36 cellular contexts compared by ENCODE assay signal in the genomic region with DNA sequence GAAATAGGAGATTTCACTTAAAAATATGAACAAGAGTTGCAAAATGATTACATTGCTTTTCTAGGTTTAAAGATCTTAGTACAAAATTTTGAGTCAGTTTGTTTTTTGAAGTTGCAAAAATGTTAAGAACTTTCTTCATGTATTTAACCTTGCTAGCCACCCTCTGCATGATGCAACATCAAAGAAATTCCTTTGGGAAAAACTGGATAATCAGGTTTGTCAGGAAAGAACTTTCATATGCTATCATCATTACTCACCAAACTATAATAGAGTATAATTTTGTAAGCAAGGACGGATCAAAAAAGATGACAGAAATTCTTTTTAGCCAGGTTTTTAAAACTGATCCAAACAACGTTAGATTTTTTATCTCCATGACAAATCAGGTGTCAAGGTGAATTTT.
DNase-seq lines count a peak whose midpoint lies in the region; ATAC-seq and TF ChIP-seq lines count a peak whose summit lies in the region.
"Had no signal": no experiment of that assay in that cellular context is flagged by ENCODE, and none has a peak within 500 bp of the region (broad histone marks: within the 10 kb centered on the region; RNA-seq: fewer than 3 reads in every experiment).

No MANE protein-coding gene starts in this region.

- intact Hi-C loops in HCT116 (cut with micrococcal nuclease), result no loop called here
- intact Hi-C loops in PC-3 (cut with micrococcal nuclease), result no loop called here

- H3K27me3 ChIP-seq in HCT116 (ENCODE audit: insufficient read depth, low read length) (no peaks in the 10 kb centered on the region), PC-3 (ENCODE audit: low read length) (no peaks in the 10 kb centered on the region)
- H3K27me3 ChIP-seq: BE2C, Peyer's patch, right atrium auricular region, SJCRH30, thyroid gland had no signal

- H3K9me3 Mint-ChIP-seq in mesothelial cell of epicardium, result peaks cover 12% of the 10 kb centered on the region
- H3K9me3 Mint-ChIP-seq: activated CD8-positive, alpha-beta T cell treated with anti-CD3 and anti-CD28 coated beads for 36 hours; activated naive CD4-positive, alpha-beta T cell treated with anti-CD3 and anti-CD28 coated beads for 36 hours; brain had no signal

- H3K27me3 Mint-ChIP-seq in mesothelial cell of epicardium (ENCODE audit: low read depth), result no peaks in the 10 kb centered on the region
- H3K27me3 Mint-ChIP-seq: activated CD4-positive, alpha-beta T cell treated with anti-CD3 and anti-CD28 coated beads for 36 hours; activated CD8-positive, alpha-beta T cell treated with anti-CD3 and anti-CD28 coated beads for 36 hours; brain; CD8-positive, alpha-beta memory T cell; naive B cell; stimulated activated naive CD8-positive, alpha-beta T cell treated with anti-CD3 and anti-CD28 coated beads, Interleukin-15, amount 100 ng/mL, for 72 hours had no signal

- H3K9me2 ChIP-seq in HCT116 (ENCODE audit: insufficient read depth) (no peaks in the 10 kb centered on the region), PC-3 (replicated peaks; ENCODE audit: low read length) (no peaks in the 10 kb centered on the region)

- H2AFZ ChIP-seq in HCT116 (ENCODE audit: low read depth, low read length, poor library complexity, severe bottlenecking), result peak overlapping the region; percentile 90
- H2AFZ ChIP-seq in PC-3 (ENCODE audit: low read length), result no peak overlapping the region

- peak overlapping the region; percentile 63 for H3K27ac Mint-ChIP-seq in mesothelial cell of epicardium
- H3K27ac Mint-ChIP-seq: activated CD4-positive, alpha-beta T cell treated with anti-CD3 and anti-CD28 coated beads for 36 hours; activated CD8-positive, alpha-beta T cell treated with anti-CD3 and anti-CD28 coated beads for 36 hours; activated naive CD4-positive, alpha-beta T cell treated with anti-CD3 and anti-CD28 coated beads for 36 hours; activated T-helper 1 cell treated with anti-CD3 and anti-CD28 coated beads, Interleukin-12 subunit alpha, Interleukin-12 subunit beta, Interleukin-2, Interleukin-4 antibody, amounts not matched to agents 30 ng/mL and 10 ng/mL and 1 ng/mL, durations not matched to agents 14 hours and 24 hours and 36 hours; brain; CD8-positive, alpha-beta memory T cell; naive B cell; stimulated activated naive CD8-positive, alpha-beta T cell treated with anti-CD3 and anti-CD28 coated beads, Interleukin-15, amount 100 ng/mL, for 72 hours had no signal

- no peak overlapping the region for H3K27ac ChIP-seq in HCT116 (ENCODE audit: low read depth, low read length)
- H3K27ac ChIP-seq in PC-3 (ENCODE audit: low read length), result peak overlapping the region; percentile 41
- H3K27ac ChIP-seq: Peyer's patch, right atrium auricular region, SJCRH30, thyroid gland, VCaP had no signal

- ATAC-seq in HCT116 (peak; percentile 63), PC-3 (peak; percentile 65), esophagus mucosa (peak; percentile 68), GM19395 (IDR thresholded peaks at IDR 0.05; ENCODE audit: unreplicated experiment) (no peak)
- ATAC-seq: activated CD4-positive, alpha-beta T cell treated with anti-CD3 and anti-CD28 coated beads for 36 hours; activated CD8-positive, alpha-beta T cell treated with anti-CD3 and anti-CD28 coated beads for 36 hours; GM12878; stimulated activated naive CD8-positive, alpha-beta T cell treated with anti-CD3 and anti-CD28 coated beads, Interleukin-15, amount 100 ng/mL, for 72 hours had no signal

- DNase-seq in HCT116 (ENCODE audit: low read depth, low spot score), result peak; percentile 71
- DNase-seq in PC-3, result peak; percentile 96
- no peak for DNase-seq in mesothelial cell of epicardium (ENCODE audit: low spot score in 2 of 2, unreplicated experiment in 2 of 2)
- no peak for DNase-seq in HuH-7 (ENCODE audit: low spot score)
- DNase-seq in activated effector memory CD4-positive, alpha-beta T cell treated with Interleukin-2 at 50 U/mL for 16 hours, result no peak
- DNase-seq: activated CD4-positive, alpha-beta T cell treated with anti-CD3 and anti-CD28 coated beads for 36 hours; activated CD8-positive, alpha-beta memory T cell treated with anti-CD3 and anti-CD28 coated beads, Interleukin-2, amount 50 U/mL, for 48 hours; activated CD8-positive, alpha-beta T cell treated with anti-CD3 and anti-CD28 coated beads for 36 hours; activated naive CD4-positive, alpha-beta T cell treated with anti-CD3 and anti-CD28 coated beads for 36 hours; BE2C; CD8-positive, alpha-beta memory T cell; glutamatergic neuron; islet precursor cell; KBM-7; midbrain; MM.1S; naive B cell; NCI-H1105 treated with DMSO at 0.1 percent for 48 hours; NCI-H187 treated with DMSO at 0.1 percent for 48 hours; NCI-H526; Peyer's patch; SJCRH30; stimulated activated CD4-positive, alpha-beta T cell treated with anti-CD3 and anti-CD28 coated beads, Interleukin-1b, Interleukin-23, amount 100 ng/mL, for 48 hours; stimulated activated CD8-positive, alpha-beta memory T cell treated with anti-CD3 and anti-CD28 coated beads, Interleukin-4, amount 100 ng/mL, for 48 hours; stimulated activated naive CD8-positive, alpha-beta T cell treated with anti-CD3 and anti-CD28 coated beads, Interleukin-15, amount 100 ng/mL, for 72 hours; SW 1271; T-helper 9 cell; thyroid gland had no signal

- H3K36me3 ChIP-seq in HCT116 (ENCODE audit: control insufficient read depth in 1 of 2, insufficient read depth in 2 of 2, low read length in 2 of 2) (no peaks in the 10 kb centered on the region), PC-3 (ENCODE audit: low read depth, low read length) (no peaks in the 10 kb centered on the region)
- H3K36me3 ChIP-seq: BE2C, HAP-1, Peyer's patch, right atrium auricular region, SJCRH30, thyroid gland had no signal

- peak overlapping the region in 1 of 2 experiments; percentile 24; a peak in 1 of 4 replicates for H3K4me3 ChIP-seq in HCT116 (replicated peaks in 1 of 2; ENCODE audit: low read depth in 1 of 2, low read length in 2 of 2)
- peak overlapping the region; percentile 23; the same call in 1 of the 2 replicates for H3K4me3 ChIP-seq in PC-3 (ENCODE audit: low read length)
- H3K4me3 ChIP-seq: GM12878, HAP-1, Peyer's patch, right atrium auricular region, SJCRH30, thyroid gland had no signal

- H3K9ac ChIP-seq in HCT116 (ENCODE audit: low read length), result no peak overlapping the region
- no peak overlapping the region for H3K9ac ChIP-seq in PC-3 (ENCODE audit: low read length)

- BruUV-seq in HCT116 (replicated peaks; lab: Mats Ljungman, UMichigan) (no TSS peak), PC-3 (replicated peaks; lab: Mats Ljungman, UMichigan) (no TSS peak)

- POLR2A ChIA-PET in HCT116 (lab: Charles Lee), result interaction anchor here (1.6 kb wide), 1 partner anchor 11 kb away, joined by 5 read pairs; no protein-coding TSS in a partner anchor
- POLR2A ChIA-PET in PC-3 (lab: Charles Lee; ENCODE audit: unreplicated experiment), result no interaction called here

- no peak overlapping the region for H3K4me3 Mint-ChIP-seq in mesothelial cell of epicardium
- H3K4me3 Mint-ChIP-seq: activated CD4-positive, alpha-beta T cell treated with anti-CD3 and anti-CD28 coated beads for 36 hours; activated CD8-positive, alpha-beta T cell treated with anti-CD3 and anti-CD28 coated beads for 36 hours; activated naive CD4-positive, alpha-beta T cell treated with anti-CD3 and anti-CD28 coated beads for 36 hours; activated T-helper 1 cell treated with anti-CD3 and anti-CD28 coated beads, Interleukin-12 subunit alpha, Interleukin-12 subunit beta, Interleukin-2, Interleukin-4 antibody, amounts not matched to agents 30 ng/mL and 10 ng/mL and 1 ng/mL, durations not matched to agents 14 hours and 24 hours and 36 hours; brain; CD8-positive, alpha-beta memory T cell; naive B cell; stimulated activated naive CD8-positive, alpha-beta T cell treated with anti-CD3 and anti-CD28 coated beads, Interleukin-15, amount 100 ng/mL, for 72 hours had no signal

- H3K9me3 ChIP-seq in HCT116 (ENCODE audit: control insufficient read depth in 1 of 2, insufficient read depth in 1 of 2, low read depth in 1 of 2, low read length in 2 of 2) (no peaks in the 10 kb centered on the region), PC-3 (ENCODE audit: low read length) (no peaks in the 10 kb centered on the region)
- H3K9me3 ChIP-seq: BE2C, HAP-1, Peyer's patch, right atrium auricular region, SJCRH30, thyroid gland had no signal

- H3K79me2 ChIP-seq in HCT116 (ENCODE audit: insufficient read depth, low read length), result no peaks in the 10 kb centered on the region
- no peaks in the 10 kb centered on the region for H3K79me2 ChIP-seq in PC-3 (ENCODE audit: low read length)

- TF ChIP-seq CTCF in HCT116 (IDR thresholded peaks at IDR 0.05 in 2 of 3, conservative IDR thresholded peaks at IDR 0.05 in 1 of 3; ENCODE audit: borderline replicate concordance in 1 of 3, insufficient read depth in 1 of 3, low read depth in 2 of 3, low read length in 2 of 3) (no peak), PC-3 (conservative IDR thresholded peaks at IDR 0.05; ENCODE audit: low read depth, low read length) (no peak), mesothelial cell of epicardium (IDR thresholded peaks at IDR 0.05; ENCODE audit: unreplicated experiment) (no peak)

- no peaks in the 10 kb centered on the region for H3K36me3 Mint-ChIP-seq in mesothelial cell of epicardium
- H3K36me3 Mint-ChIP-seq: brain; CD8-positive, alpha-beta memory T cell had no signal

- H3F3A ChIP-seq in PC-3 (ENCODE audit: low read length, unreplicated experiment), result peaks cover 6% of the 10 kb centered on the region

- no peak for TF ChIP-seq POLR2A in HCT116 (IDR thresholded peaks at IDR 0.05; ENCODE audit: borderline replicate concordance, extremely low read depth, insufficient read depth, insufficient read length)

- CTCF ChIA-PET in HCT116 (lab: Charles Lee), result interaction anchor here (1.7 kb wide), 1 partner anchor 1061 kb away, joined by 5 read pairs; no protein-coding TSS in a partner anchor
- CTCF ChIA-PET in PC-3 (lab: Charles Lee), result no interaction called here

- RAD21 ChIA-PET in HCT116 (lab: Charles Lee; ENCODE audit: low non-redundant PET in 1 of 2, low total read pairs in 2 of 2, uncharacterized antibody in 2 of 2, unreplicated experiment in 2 of 2), result no interaction called here

- peaks cover 25% of the 10 kb centered on the region for H3K4me1 Mint-ChIP-seq in mesothelial cell of epicardium
- H3K4me1 Mint-ChIP-seq: activated CD4-positive, alpha-beta T cell treated with anti-CD3 and anti-CD28 coated beads for 36 hours; CD8-positive, alpha-beta memory T cell; naive B cell; stimulated activated naive CD8-positive, alpha-beta T cell treated with anti-CD3 and anti-CD28 coated beads, Interleukin-15, amount 100 ng/mL, for 72 hours had no signal

- TF ChIP-seq RAD21 in HCT116 (IDR thresholded peaks at IDR 0.05; ENCODE audit: low read depth), result no peak

- H4K20me1 ChIP-seq in HCT116 (ENCODE audit: insufficient read depth), result no peaks in the 10 kb centered on the region
- no peaks in the 10 kb centered on the region for H4K20me1 ChIP-seq in PC-3 (ENCODE audit: low read length)

- H3K4me2 ChIP-seq in HCT116 (ENCODE audit: low read length) (peak overlapping the region; percentile 70), PC-3 (ENCODE audit: low read length) (peak overlapping the region; percentile 68)

- peaks cover 11 to 47% of the 10 kb centered on the region in 2 experiments for H3K4me1 ChIP-seq in HCT116 (ENCODE audit: control insufficient read depth in 1 of 2, insufficient read depth in 2 of 2, low read length in 2 of 2)
- peaks cover 35% of the 10 kb centered on the region for H3K4me1 ChIP-seq in PC-3 (ENCODE audit: insufficient read depth, low read length)
- H3K4me1 ChIP-seq: BE2C, HAP-1, Peyer's patch, right atrium auricular region, SJCRH30, thyroid gland had no signal

TF ChIP-seq in HCT116, 20 proteins besides CTCF, POLR2A, EP300 and RAD21 (continues in another document):
- peak; percentile 92 for TF ChIP-seq CEBPB (IDR thresholded peaks at IDR 0.05; ENCODE audit: low read depth)

Comparison
In these comparisons a context has a peak if more than half of its experiments do, and no peak if none do; other contexts are left out.
1. DNase-seq: peak in HCT116 (single experiment) and PC-3 (single experiment); none in mesothelial cell of epicardium (0 of 2), HuH-7 (single experiment) and activated effector memory CD4-positive, alpha-beta T cell treated with Interleukin-2 at 50 U/mL for 16 hours (single experiment).